2 cellular contexts compared by ENCODE assay signal in the genomic region with DNA sequence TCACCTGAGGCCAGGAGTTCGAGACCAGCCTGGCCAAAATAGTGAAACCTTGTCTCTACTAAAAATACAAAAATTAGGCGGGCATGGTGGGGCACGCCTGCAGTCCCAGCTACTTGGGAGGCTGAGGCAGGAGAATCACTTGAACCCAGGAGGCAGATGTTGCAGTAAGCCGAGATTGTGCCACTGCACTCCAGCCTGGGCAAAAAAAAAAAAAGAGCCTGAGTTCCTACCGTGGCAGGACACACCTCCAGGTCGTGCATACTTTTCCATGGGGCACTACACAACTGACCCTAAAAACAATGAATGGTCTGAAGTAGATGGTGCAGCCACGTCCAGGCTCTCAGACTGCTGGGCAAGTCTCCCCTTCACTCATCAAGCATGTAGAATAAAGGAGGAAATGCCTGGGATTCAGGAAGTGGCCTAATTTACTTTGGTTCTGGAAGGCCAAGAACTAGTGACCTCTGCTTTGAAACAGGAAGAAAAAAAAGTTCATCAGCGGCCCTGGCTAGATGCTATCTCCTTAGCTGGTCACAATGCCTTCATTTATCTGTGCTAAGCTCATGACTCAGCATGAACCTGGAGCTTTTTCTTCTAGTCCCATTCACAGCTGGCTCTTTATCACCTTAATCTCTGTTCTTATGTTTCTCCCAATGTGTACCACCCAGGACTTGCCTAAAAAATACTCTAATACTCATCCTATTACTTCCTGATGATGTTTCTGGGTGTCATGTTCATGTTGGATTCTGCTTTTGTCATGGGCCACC.
TF ChIP-seq lines count a peak whose summit lies in the region.

No MANE protein-coding gene starts in this region.

TF ChIP-seq in K562, 482 proteins besides CTCF, POLR2A, EP300 and RAD21 (continued from another document and continues in another):
- TF ChIP-seq NCOA4 (IDR thresholded peaks at IDR 0.05; ENCODE audit: partially characterized antibody) (no peak), EZH2 (IDR thresholded peaks at IDR 0.05; ENCODE audit: borderline replicate concordance, low read depth, low read length) (no peak), ZNF318 (IDR thresholded peaks at IDR 0.05; ENCODE audit: borderline replicate concordance in 1 of 2, low read depth in 1 of 2) (peak in 1 of 2 experiments; percentile 67; a peak in 1 of 4 replicates), PTTG1 (tag; IDR thresholded peaks at IDR 0.05; ENCODE audit: low read depth) (no peak; the same call in 1 of the 2 replicates), GABPB1 (CRISPR knock-in tag; IDR thresholded peaks at IDR 0.05) (no peak), MYBL2 (IDR thresholded peaks at IDR 0.05; ENCODE audit: low read depth) (no peak), MYBL2 (CRISPR knock-in tag; IDR thresholded peaks at IDR 0.05; ENCODE audit: borderline replicate concordance) (no peak), NFE2 (IDR thresholded peaks at IDR 0.05; ENCODE audit: low read depth) (peak; percentile 97), RHOXF2B (CRISPR knock-in tag; conservative IDR thresholded peaks at IDR 0.05) (no peak), SMAD3 (CRISPR knock-in tag; conservative IDR thresholded peaks at IDR 0.05) (no peak), POLR3A (IDR thresholded peaks at IDR 0.05; ENCODE audit: borderline replicate concordance, extremely low read depth, insufficient read depth, insufficient read length) (no peak), HMG20B (CRISPR knock-in tag; IDR thresholded peaks at IDR 0.05) (no peak), ZNF277 (CRISPR knock-in tag; IDR thresholded peaks at IDR 0.05; ENCODE audit: borderline replicate concordance) (no peak), BRCA1 (IDR thresholded peaks at IDR 0.05) (no peak), BRCA1 (CRISPR knock-in tag; IDR thresholded peaks at IDR 0.05) (no peak), NEUROD1 (IDR thresholded peaks at IDR 0.05; ENCODE audit: borderline replicate concordance, low read depth, low read length, partially characterized antibody) (no peak), NR2F6 (CRISPR knock-in tag; IDR thresholded peaks at IDR 0.05) (no peak)
- TF ChIP-seq, protein P1, sequence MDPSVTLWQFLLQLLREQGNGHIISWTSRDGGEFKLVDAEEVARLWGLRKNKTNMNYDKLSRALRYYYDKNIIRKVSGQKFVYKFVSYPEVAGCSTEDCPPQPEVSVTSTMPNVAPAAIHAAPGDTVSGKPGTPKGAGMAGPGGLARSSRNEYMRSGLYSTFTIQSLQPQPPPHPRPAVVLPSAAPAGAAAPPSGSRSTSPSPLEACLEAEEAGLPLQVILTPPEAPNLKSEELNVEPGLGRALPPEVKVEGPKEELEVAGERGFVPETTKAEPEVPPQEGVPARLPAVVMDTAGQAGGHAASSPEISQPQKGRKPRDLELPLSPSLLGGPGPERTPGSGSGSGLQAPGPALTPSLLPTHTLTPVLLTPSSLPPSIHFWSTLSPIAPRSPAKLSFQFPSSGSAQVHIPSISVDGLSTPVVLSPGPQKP (CRISPR knock-in tag; IDR thresholded peaks at IDR 0.05) = no peak

TF ChIP-seq in HepG2, 621 proteins besides CTCF, POLR2A, EP300 and RAD21 (continued from another document and continues in another):
- TF ChIP-seq ZNF850 (CRISPR knock-in tag; conservative IDR thresholded peaks at IDR 0.05) (no peak), MBNL3 (CRISPR knock-in tag; conservative IDR thresholded peaks at IDR 0.05) (no peak), ZNF121 (CRISPR knock-in tag; IDR thresholded peaks at IDR 0.05) (no peak), SMAD3 (CRISPR knock-in tag; IDR thresholded peaks at IDR 0.05) (peak; percentile 79; the same call in 1 of the 2 replicates), MXD4 (CRISPR knock-in tag; IDR thresholded peaks at IDR 0.05) (peak; percentile 48; the same call in 1 of the 2 replicates), NR2F6 (IDR thresholded peaks at IDR 0.05) (peak; percentile 100), NR2F6 (CRISPR knock-in tag; IDR thresholded peaks at IDR 0.05) (peak; percentile 100), NPAS2 (CRISPR knock-in tag; IDR thresholded peaks at IDR 0.05; ENCODE audit: borderline replicate concordance) (no peak), ESRRA (CRISPR knock-in tag; IDR thresholded peaks at IDR 0.05; ENCODE audit: low read depth) (peak; percentile 54; the same call in 1 of the 2 replicates), CREBL2 (CRISPR knock-in tag; IDR thresholded peaks at IDR 0.05; ENCODE audit: borderline replicate concordance) (no peak), TGIF2 (CRISPR knock-in tag; IDR thresholded peaks at IDR 0.05) (no peak), EEA1 (CRISPR knock-in tag; IDR thresholded peaks at IDR 0.05; ENCODE audit: borderline replicate concordance) (0 out of 2 replicates have a peak, but pooled peaks have one; percentile 76), ZNF770 (CRISPR knock-in tag; IDR thresholded peaks at IDR 0.05) (no peak; the same call in 1 of the 2 replicates), ZFP36L2 (CRISPR knock-in tag; IDR thresholded peaks at IDR 0.05) (no peak), ZNF317 (CRISPR knock-in tag; IDR thresholded peaks at IDR 0.05) (0 out of 2 replicates have a peak, but pooled peaks have one; percentile 55), HOXA9 (CRISPR knock-in tag; IDR thresholded peaks at IDR 0.05; ENCODE audit: borderline replicate concordance) (no peak), HHEX (CRISPR knock-in tag; IDR thresholded peaks at IDR 0.05) (no peak; the same call in 1 of the 2 replicates), MXI1 (IDR thresholded peaks at IDR 0.05; ENCODE audit: borderline replicate concordance, low read depth, low read length) (no peak), HOXA3 (CRISPR knock-in tag; IDR thresholded peaks at IDR 0.05) (peak; percentile 56; the same call in 1 of the 2 replicates), ZNF724P (CRISPR knock-in tag; IDR thresholded peaks at IDR 0.05; ENCODE audit: borderline replicate concordance) (peak; percentile 85), SPEN (CRISPR knock-in tag; IDR thresholded peaks at IDR 0.05; ENCODE audit: low read depth) (peak; percentile 36; the same call in 1 of the 2 replicates), ZNF253 (CRISPR knock-in tag; IDR thresholded peaks at IDR 0.05; ENCODE audit: borderline replicate concordance) (no peak), ZNF790 (CRISPR knock-in tag; IDR thresholded peaks at IDR 0.05; ENCODE audit: borderline replicate concordance) (no peak), EZH2 (conservative IDR thresholded peaks at IDR 0.05; ENCODE audit: low read depth, low read length) (no peak), BCL6 (CRISPR knock-in tag; IDR thresholded peaks at IDR 0.05) (peak; percentile 77), FOXA3 (CRISPR knock-in tag; IDR thresholded peaks at IDR 0.05) (peak; percentile 95), ZBTB14 (CRISPR knock-in tag; IDR thresholded peaks at IDR 0.05) (no peak), CHCHD3 (CRISPR knock-in tag; IDR thresholded peaks at IDR 0.05) (no peak), MIER2 (CRISPR knock-in tag; IDR thresholded peaks at IDR 0.05) (0 out of 2 replicates have a peak, but pooled peaks have one; percentile 75), THAP8 (CRISPR knock-in tag; IDR thresholded peaks at IDR 0.05; ENCODE audit: borderline replicate concordance) (no peak), RNF219 (CRISPR knock-in tag; IDR thresholded peaks at IDR 0.05) (no peak), SIN3B (IDR thresholded peaks at IDR 0.05; ENCODE audit: low read length) (no peak), TOPORS (CRISPR knock-in tag; IDR thresholded peaks at IDR 0.05) (no peak), MZF1 (CRISPR knock-in tag; IDR thresholded peaks at IDR 0.05; ENCODE audit: borderline replicate concordance) (no peak), ZNF670 (CRISPR knock-in tag; IDR thresholded peaks at IDR 0.05; ENCODE audit: borderline replicate concordance) (peak; percentile 59; the same call in 1 of the 2 replicates), ZBTB4 (CRISPR knock-in tag; IDR thresholded peaks at IDR 0.05; ENCODE audit: borderline replicate concordance) (no peak), PAF1 (CRISPR knock-in tag; IDR thresholded peaks at IDR 0.05) (no peak), KDM5B (CRISPR knock-in tag; IDR thresholded peaks at IDR 0.05; ENCODE audit: borderline replicate concordance) (peak; percentile 58; the same call in 1 of the 2 replicates)
- TF ChIP-seq, protein P2, sequence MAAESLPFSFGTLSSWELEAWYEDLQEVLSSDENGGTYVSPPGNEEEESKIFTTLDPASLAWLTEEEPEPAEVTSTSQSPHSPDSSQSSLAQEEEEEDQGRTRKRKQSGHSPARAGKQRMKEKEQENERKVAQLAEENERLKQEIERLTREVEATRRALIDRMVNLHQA (CRISPR knock-in tag; IDR thresholded peaks at IDR 0.05) = peak; percentile 31; the same call in 1 of the 2 replicates
- TF ChIP-seq, protein P3, sequence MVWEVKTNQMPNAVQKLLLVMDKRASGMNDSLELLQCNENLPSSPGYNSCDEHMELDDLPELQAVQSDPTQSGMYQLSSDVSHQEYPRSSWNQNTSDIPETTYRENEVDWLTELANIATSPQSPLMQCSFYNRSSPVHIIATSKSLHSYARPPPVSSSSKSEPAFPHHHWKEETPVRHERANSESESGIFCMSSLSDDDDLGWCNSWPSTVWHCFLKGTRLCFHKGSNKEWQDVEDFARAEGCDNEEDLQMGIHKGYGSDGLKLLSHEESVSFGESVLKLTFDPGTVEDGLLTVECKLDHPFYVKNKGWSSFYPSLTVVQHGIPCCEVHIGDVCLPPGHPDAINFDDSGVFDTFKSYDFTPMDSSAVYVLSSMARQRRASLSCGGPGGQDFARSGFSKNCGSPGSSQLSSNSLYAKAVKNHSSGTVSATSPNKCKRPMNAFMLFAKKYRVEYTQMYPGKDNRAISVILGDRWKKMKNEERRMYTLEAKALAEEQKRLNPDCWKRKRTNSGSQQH (CRISPR knock-in tag; IDR thresholded peaks at IDR 0.05; ENCODE audit: low read depth) = no peak
- TF ChIP-seq, protein P4, sequence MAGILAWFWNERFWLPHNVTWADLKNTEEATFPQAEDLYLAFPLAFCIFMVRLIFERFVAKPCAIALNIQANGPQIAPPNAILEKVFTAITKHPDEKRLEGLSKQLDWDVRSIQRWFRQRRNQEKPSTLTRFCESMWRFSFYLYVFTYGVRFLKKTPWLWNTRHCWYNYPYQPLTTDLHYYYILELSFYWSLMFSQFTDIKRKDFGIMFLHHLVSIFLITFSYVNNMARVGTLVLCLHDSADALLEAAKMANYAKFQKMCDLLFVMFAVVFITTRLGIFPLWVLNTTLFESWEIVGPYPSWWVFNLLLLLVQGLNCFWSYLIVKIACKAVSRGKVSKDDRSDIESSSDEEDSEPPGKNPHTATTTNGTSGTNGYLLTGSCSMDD (CRISPR knock-in tag; IDR thresholded peaks at IDR 0.05) = no peak
